ENCODE assay signal across 18 cellular contexts in genomic region chr3:31762888-31763351, GRCh38.
DNase-seq lines count a peak whose midpoint lies in the region; ATAC-seq and TF ChIP-seq lines count a peak whose summit lies in the region.
"Had no signal": no experiment of that assay in that cellular context is flagged by ENCODE, and none has a peak within 500 bp of the region (broad histone marks: within the 10 kb centered on the region; RNA-seq: fewer than 3 reads in every experiment).

No MANE protein-coding gene starts in this region.

- no peak overlapping the region for H3K4me2 ChIP-seq in osteoblast (ENCODE audit: insufficient read depth, low read length)
- H3K4me2 ChIP-seq: BLaER1 had no signal

- intact Hi-C loops in activated CD4-positive, alpha-beta T cell treated with anti-CD3 and anti-CD28 coated beads for 36 hours (cut with DNase I, micrococcal nuclease) = no loop called here
- intact Hi-C loops in activated T-helper 1 cell treated with anti-CD3 and anti-CD28 coated beads, Interleukin-12 subunit alpha, Interleukin-12 subunit beta, Interleukin-2, Interleukin-4 antibody, amounts not matched to agents 30 ng/mL and 10 ng/mL and 1 ng/mL, durations not matched to agents 14 hours and 24 hours and 36 hours (cut with micrococcal nuclease) = loop anchor here (10.0 kb wide), 1 partner anchor 918 kb away; no protein-coding TSS in a partner anchor

- POLR2A ChIA-PET in activated CD4-positive, alpha-beta T cell treated with anti-CD3 and anti-CD28 coated beads for 36 hours (lab: Charles Lee) = no interaction called here

- no peak for TF ChIP-seq CTCF in osteoblast (IDR thresholded peaks at IDR 0.05; ENCODE audit: extremely low read depth, low read depth, low read length)

- no peak overlapping the region for H3K27ac ChIP-seq in osteoblast (ENCODE audit: low read depth, low read length)
- H3K27ac ChIP-seq: BLaER1, epithelial cell of prostate, vagina had no signal

- H3K4me1 ChIP-seq in osteoblast (ENCODE audit: insufficient read depth, low read length) = no peaks in the 10 kb centered on the region
- H3K4me1 ChIP-seq: BLaER1, vagina had no signal

- CTCF ChIA-PET in activated CD4-positive, alpha-beta T cell treated with anti-CD3 and anti-CD28 coated beads for 36 hours (lab: Charles Lee) = interaction anchor here (0.7 kb wide), 1 partner anchor 59 kb away, joined by 3 read pairs; no protein-coding TSS in a partner anchor

- no peak overlapping the region for H3K4me3 ChIP-seq in osteoblast (ENCODE audit: insufficient read depth, low read length)
- H3K4me3 ChIP-seq: BLaER1, vagina had no signal

- no peak overlapping the region for H2AFZ ChIP-seq in osteoblast (ENCODE audit: low read length)

- no peak for ATAC-seq in activated CD4-positive, alpha-beta T cell treated with anti-CD3 and anti-CD28 coated beads for 36 hours
- no peak for ATAC-seq in stimulated activated memory B cell treated with anti-CD40 and anti-IgM and Interleukin-4, amounts not matched to agents 10 μg/mL and 1 μg/mL and 100 μg/mL, for 72 hours
- ATAC-seq: left lobe of liver had no signal

- H3K36me3 ChIP-seq in osteoblast (ENCODE audit: insufficient read depth, low read length) = no peaks in the 10 kb centered on the region
- H3K36me3 ChIP-seq: BLaER1, vagina had no signal

- peaks cover 2% of the 10 kb centered on the region for H3K27me3 Mint-ChIP-seq in activated CD4-positive, alpha-beta T cell treated with anti-CD3 and anti-CD28 coated beads for 36 hours
- H3K27me3 Mint-ChIP-seq in activated T-helper 1 cell treated with anti-CD3 and anti-CD28 coated beads, Interleukin-12 subunit alpha, Interleukin-12 subunit beta, Interleukin-2, Interleukin-4 antibody, amounts not matched to agents 30 ng/mL and 10 ng/mL and 1 ng/mL, durations not matched to agents 14 hours and 24 hours and 36 hours (ENCODE audit: insufficient read depth) = no peaks in the 10 kb centered on the region
- no peaks in the 10 kb centered on the region for H3K27me3 Mint-ChIP-seq in stimulated activated memory B cell treated with anti-CD40 and anti-IgM and Interleukin-4, amounts not matched to agents 10 μg/mL and 1 μg/mL and 100 μg/mL, for 72 hours

- H3K36me3 Mint-ChIP-seq in activated CD4-positive, alpha-beta T cell treated with anti-CD3 and anti-CD28 coated beads for 36 hours (ENCODE audit: low read depth) = no peaks in the 10 kb centered on the region
- peaks cover 2% of the 10 kb centered on the region for H3K36me3 Mint-ChIP-seq in activated T-helper 1 cell treated with anti-CD3 and anti-CD28 coated beads, Interleukin-12 subunit alpha, Interleukin-12 subunit beta, Interleukin-2, Interleukin-4 antibody, amounts not matched to agents 30 ng/mL and 10 ng/mL and 1 ng/mL, durations not matched to agents 14 hours and 24 hours and 36 hours (ENCODE audit: low read depth)
- peaks cover 40% of the 10 kb centered on the region for H3K36me3 Mint-ChIP-seq in stimulated activated memory B cell treated with anti-CD40 and anti-IgM and Interleukin-4, amounts not matched to agents 10 μg/mL and 1 μg/mL and 100 μg/mL, for 72 hours

- no peaks in the 10 kb centered on the region for H3K27me3 ChIP-seq in osteoblast (ENCODE audit: insufficient read depth, low read length)
- H3K27me3 ChIP-seq: BLaER1, vagina had no signal

- H3K4me1 Mint-ChIP-seq in activated CD4-positive, alpha-beta T cell treated with anti-CD3 and anti-CD28 coated beads for 36 hours = peaks cover 33% of the 10 kb centered on the region
- peaks cover 73% of the 10 kb centered on the region for H3K4me1 Mint-ChIP-seq in activated T-helper 1 cell treated with anti-CD3 and anti-CD28 coated beads, Interleukin-12 subunit alpha, Interleukin-12 subunit beta, Interleukin-2, Interleukin-4 antibody, amounts not matched to agents 30 ng/mL and 10 ng/mL and 1 ng/mL, durations not matched to agents 14 hours and 24 hours and 36 hours (ENCODE audit: low read depth)
- H3K4me1 Mint-ChIP-seq in stimulated activated memory B cell treated with anti-CD40 and anti-IgM and Interleukin-4, amounts not matched to agents 10 μg/mL and 1 μg/mL and 100 μg/mL, for 72 hours = peaks cover 77% of the 10 kb centered on the region

- no peaks in the 10 kb centered on the region for H4K20me1 ChIP-seq in osteoblast (ENCODE audit: insufficient read depth, low read length)
- H4K20me1 ChIP-seq: BLaER1 had no signal

- no peak overlapping the region for H3K4me3 Mint-ChIP-seq in activated CD4-positive, alpha-beta T cell treated with anti-CD3 and anti-CD28 coated beads for 36 hours
- H3K4me3 Mint-ChIP-seq in activated T-helper 1 cell treated with anti-CD3 and anti-CD28 coated beads, Interleukin-12 subunit alpha, Interleukin-12 subunit beta, Interleukin-2, Interleukin-4 antibody, amounts not matched to agents 30 ng/mL and 10 ng/mL and 1 ng/mL, durations not matched to agents 14 hours and 24 hours and 36 hours = no peak overlapping the region
- H3K4me3 Mint-ChIP-seq in stimulated activated memory B cell treated with anti-CD40 and anti-IgM and Interleukin-4, amounts not matched to agents 10 μg/mL and 1 μg/mL and 100 μg/mL, for 72 hours = no peak overlapping the region

- peak overlapping the region; percentile 29 for H3K27ac Mint-ChIP-seq in activated CD4-positive, alpha-beta T cell treated with anti-CD3 and anti-CD28 coated beads for 36 hours
- H3K27ac Mint-ChIP-seq in activated T-helper 1 cell treated with anti-CD3 and anti-CD28 coated beads, Interleukin-12 subunit alpha, Interleukin-12 subunit beta, Interleukin-2, Interleukin-4 antibody, amounts not matched to agents 30 ng/mL and 10 ng/mL and 1 ng/mL, durations not matched to agents 14 hours and 24 hours and 36 hours = peak overlapping the region; percentile 21
- H3K27ac Mint-ChIP-seq in stimulated activated memory B cell treated with anti-CD40 and anti-IgM and Interleukin-4, amounts not matched to agents 10 μg/mL and 1 μg/mL and 100 μg/mL, for 72 hours = peak overlapping the region; percentile 76

- H3K9me3 Mint-ChIP-seq in activated CD4-positive, alpha-beta T cell treated with anti-CD3 and anti-CD28 coated beads for 36 hours (ENCODE audit: low read depth) = no peaks in the 10 kb centered on the region
- H3K9me3 Mint-ChIP-seq in activated T-helper 1 cell treated with anti-CD3 and anti-CD28 coated beads, Interleukin-12 subunit alpha, Interleukin-12 subunit beta, Interleukin-2, Interleukin-4 antibody, amounts not matched to agents 30 ng/mL and 10 ng/mL and 1 ng/mL, durations not matched to agents 14 hours and 24 hours and 36 hours = no peaks in the 10 kb centered on the region
- no peaks in the 10 kb centered on the region for H3K9me3 Mint-ChIP-seq in stimulated activated memory B cell treated with anti-CD40 and anti-IgM and Interleukin-4, amounts not matched to agents 10 μg/mL and 1 μg/mL and 100 μg/mL, for 72 hours

- H3K9me3 ChIP-seq in osteoblast (ENCODE audit: low read depth, low read length) = no peaks in the 10 kb centered on the region
- H3K9me3 ChIP-seq: BLaER1, vagina had no signal

- DNase-seq in activated CD4-positive, alpha-beta T cell treated with anti-CD3 and anti-CD28 coated beads for 36 hours = no peak
- no peak for DNase-seq in activated CD4-positive, alpha-beta T cell treated with anti-CD3 and anti-CD28 coated beads, Interleukin-2, amount 50 U/mL, for 1 hour
- no peak for DNase-seq in activated T-helper 1 cell treated with anti-CD3 and anti-CD28 coated beads, Interleukin-12 subunit alpha, Interleukin-12 subunit beta, Interleukin-2, Interleukin-4 antibody, amounts not matched to agents 30 ng/mL and 10 ng/mL and 1 ng/mL, durations not matched to agents 14 hours and 24 hours and 36 hours (ENCODE audit: low spot score)
- DNase-seq in left kidney (ENCODE audit: low read depth, low spot score) (peak; percentile 88), SKM-1 treated with dmso at 0.1 percent for 144 hours (lab: John Stamatoyannopoulos, UW; ENCODE audit: unreplicated experiment) (no peak), NCI-H2107 treated with DMSO at 0.1 percent for 48 hours (lab: John Stamatoyannopoulos, UW; ENCODE audit: unreplicated experiment) (no peak), osteoblast (ENCODE audit: insufficient read length, low spot score, missing footprints) (no peak)
- DNase-seq: activated CD4-positive, alpha-beta T cell treated with anti-CD3 and anti-CD28 coated beads for 4 hours; activated gamma-delta T cell treated with Interleukin-2 at 50 U/mL for 16 hours; amniotic stem cell; caudate nucleus; NCI-H1092 treated with DMSO at 0.1 percent for 48 hours; NCI-H2029 treated with DMSO at 0.1 percent for 48 hours had no signal

- no peaks in the 10 kb centered on the region for H3K79me2 ChIP-seq in osteoblast (ENCODE audit: insufficient read depth, low read length)

Comparison
In these comparisons a context has a peak if more than half of its experiments do, and no peak if none do; other contexts are left out.
1. H3K27ac Mint-ChIP-seq: peak in every context shown above with its lines; median percentile 76 in stimulated activated memory B cell treated with anti-CD40 and anti-IgM and Interleukin-4, amounts not matched to agents 10 μg/mL and 1 μg/mL and 100 μg/mL, for 72 hours; 29 in activated CD4-positive, alpha-beta T cell treated with anti-CD3 and anti-CD28 coated beads for 36 hours; 21 in activated T-helper 1 cell treated with anti-CD3 and anti-CD28 coated beads, Interleukin-12 subunit alpha, Interleukin-12 subunit beta, Interleukin-2, Interleukin-4 antibody, amounts not matched to agents 30 ng/mL and 10 ng/mL and 1 ng/mL, durations not matched to agents 14 hours and 24 hours and 36 hours.